In genomic region chr5:158538506-158539074, GRCh38 we compare ENCODE assay signal across 10 cellular contexts.
DNase-seq lines count a peak whose midpoint lies in the region; ATAC-seq and TF ChIP-seq lines count a peak whose summit lies in the region.
"Had no signal": no experiment of that assay in that cellular context is flagged by ENCODE, and none has a peak within 500 bp of the region (broad histone marks: within the 10 kb centered on the region; RNA-seq: fewer than 3 reads in every experiment).

No MANE protein-coding gene starts in this region.

- no peak overlapping the region for H3K23ac ChIP-seq in neuronal stem cell (ENCODE audit: low read depth, low read length, poor library complexity)

- H3F3A ChIP-seq in Loucy (ENCODE audit: low read depth), result no peaks in the 10 kb centered on the region

- H2BK15ac ChIP-seq in neuronal stem cell (ENCODE audit: low read length), result no peak overlapping the region

- H2BK5ac ChIP-seq in neuronal stem cell (ENCODE audit: low read length), result no peak overlapping the region

- H3K18ac ChIP-seq in neuronal stem cell (ENCODE audit: low read length), result no peak overlapping the region

- no peak overlapping the region for H2BK120ac ChIP-seq in neuronal stem cell (ENCODE audit: low read depth, low read length)

- peak overlapping the region; percentile 66 for H3K4me2 ChIP-seq in Loucy (ENCODE audit: low read depth, low read length, poor library complexity, severe bottlenecking)
- H3K4me2 ChIP-seq in neuronal stem cell (ENCODE audit: insufficient read depth, low read length, poor library complexity, severe bottlenecking), result no peak overlapping the region

- no peak overlapping the region for H2BK12ac ChIP-seq in neuronal stem cell (ENCODE audit: low read length)

- H3K79me2 ChIP-seq in Loucy (ENCODE audit: insufficient read depth, low read length), result no peaks in the 10 kb centered on the region

- H3K4ac ChIP-seq in neuronal stem cell (ENCODE audit: low read length), result no peak overlapping the region

- CTCF ChIA-PET in HEK293 (lab: Yijun Ruan, JAX), result no interaction called here

- POLR2A ChIA-PET in HEK293 (lab: Yijun Ruan, JAX), result no interaction called here

- H3K79me1 ChIP-seq in neuronal stem cell (ENCODE audit: low read depth, low read length), result no peaks in the 10 kb centered on the region

- H3K14ac ChIP-seq in neuronal stem cell (ENCODE audit: low read length), result no peak overlapping the region

- H3K36me3 ChIP-seq in HEK293 (ENCODE audit: control insufficient read depth in 2 of 2, insufficient read depth in 1 of 2, low read length in 2 of 2) (no peaks in the 10 kb centered on the region), Loucy (ENCODE audit: insufficient read depth, low read length) (no peaks in the 10 kb centered on the region), neuronal stem cell (replicated peaks in 1 of 2; ENCODE audit: control insufficient read depth in 2 of 2, insufficient read depth in 2 of 2, low read length in 2 of 2) (no peaks in the 10 kb centered on the region)

- H3K27ac ChIP-seq in HEK293 (ENCODE audit: extremely low read depth, low read depth, low read length), result no peak overlapping the region
- H3K27ac ChIP-seq in neuronal stem cell (replicated peaks; ENCODE audit: low read length), result no peak overlapping the region

- ATAC-seq in GM19035 (IDR thresholded peaks at IDR 0.05; ENCODE audit: unreplicated experiment), result peak; percentile 77
- ATAC-seq: natural killer cell treated with Interleukin-12 subunit alpha and Interleukin-12 subunit beta and Interleukin-15 and Interleukin-18, amount 100 ng/mL, for 72 hours had no signal

- no peak overlapping the region for H4K8ac ChIP-seq in neuronal stem cell (ENCODE audit: low read depth, low read length)

- H4K91ac ChIP-seq in neuronal stem cell (ENCODE audit: low read depth, low read length, poor library complexity), result no peak overlapping the region

- H3K9me3 ChIP-seq in HEK293 (ENCODE audit: control insufficient read depth, insufficient read depth, low read depth, low read length) (no peaks in the 10 kb centered on the region), Loucy (ENCODE audit: insufficient read depth, low read depth, low read length) (no peaks in the 10 kb centered on the region), neuronal stem cell (replicated peaks in 1 of 2; ENCODE audit: control insufficient read depth in 2 of 2, insufficient read depth in 1 of 2, low read depth in 1 of 2, low read length in 2 of 2) (no peaks in the 10 kb centered on the region)

- H3K27me3 ChIP-seq in Loucy (ENCODE audit: insufficient read depth, low read length, poor library complexity, severe bottlenecking) (no peaks in the 10 kb centered on the region), neuronal stem cell (ENCODE audit: control insufficient read depth in 3 of 3, insufficient read depth in 3 of 3, low read depth in 1 of 3, low read length in 3 of 3) (no peaks in the 10 kb centered on the region)

- H3K9me2 ChIP-seq in Loucy (replicated peaks; ENCODE audit: low read depth, low read length), result no peaks in the 10 kb centered on the region

- H2AFZ ChIP-seq in Loucy (ENCODE audit: low read length) (peak overlapping the region; percentile 25; the same call in 1 of the 2 replicates), neuronal stem cell (ENCODE audit: low read length) (peak overlapping the region; percentile 25)

- no CpG with 5 or more reads among the region's 7 CpGs for WGBS in neuronal stem cell (ENCODE audit: extremely low coverage in 2 of 2, insufficient read length in 2 of 2, insufficient replicate concordance in 1 of 2), 2 donors

- DNase-seq in neuronal stem cell (ENCODE audit: low spot score) (no peak), NCI-H774 (lab: John Stamatoyannopoulos, UW) (no peak), NCI-H82 treated with DMSO at 0.1 percent for 48 hours (lab: John Stamatoyannopoulos, UW; ENCODE audit: unreplicated experiment) (no peak)
- no peak for DNase-seq in stimulated activated CD4-positive, alpha-beta T cell treated with anti-CD3 and anti-CD28 coated beads, Interleukin-4, amount 100 ng/mL, for 4 hours
- DNase-seq: NCI-H146, SHP77 treated with DMSO at 0.1 percent for 48 hours had no signal

- peaks cover under 1% of the 10 kb centered on the region; the same call in 1 of the 2 replicates for H3K4me1 ChIP-seq in HEK293 (ENCODE audit: control insufficient read depth, insufficient read depth, low read length)
- peaks cover 35% of the 10 kb centered on the region for H3K4me1 ChIP-seq in Loucy (ENCODE audit: insufficient read depth, low read length, poor library complexity, severe bottlenecking)
- H3K4me1 ChIP-seq in neuronal stem cell (ENCODE audit: control insufficient read depth in 2 of 2, insufficient read depth in 1 of 2, low read depth in 1 of 2, low read length in 2 of 2), result peaks cover 0 to 8% of the 10 kb centered on the region in 2 donors

- H4K20me1 ChIP-seq in Loucy (ENCODE audit: insufficient read depth, low read length, poor library complexity, severe bottlenecking), result no peaks in the 10 kb centered on the region

- no peak overlapping the region for H3K4me3 ChIP-seq in HEK293 (ENCODE audit: low read depth, low read length)
- H3K4me3 ChIP-seq in Loucy (ENCODE audit: low read length, poor library complexity, severe bottlenecking), result peak overlapping the region; percentile 49
- H3K4me3 ChIP-seq in neuronal stem cell (ENCODE audit: low read length in 2 of 2), result no peak overlapping the region

- H3K9ac ChIP-seq in Loucy (ENCODE audit: low read depth, low read length, poor library complexity, severe bottlenecking) (peak overlapping the region; percentile 51), neuronal stem cell (ENCODE audit: low read depth, low read length, poor library complexity) (no peak overlapping the region)

- no peak overlapping the region for H2AK5ac ChIP-seq in neuronal stem cell (ENCODE audit: low read depth, low read length)

- TF ChIP-seq CTCF in HEK293 (tag by site-specific recombination; IDR thresholded peaks at IDR 0.05) (no peak), Loucy (conservative IDR thresholded peaks at IDR 0.05; ENCODE audit: low read length) (no peak)

TF ChIP-seq in HEK293, 187 proteins besides CTCF, POLR2A, EP300 and RAD21 (continues in another document):
- TF ChIP-seq SCRT1 (tag by site-specific recombination; IDR thresholded peaks at IDR 0.05; ENCODE audit: borderline replicate concordance) (no peak), ZNF610 (tag by site-specific recombination; IDR thresholded peaks at IDR 0.05; ENCODE audit: borderline replicate concordance) (no peak), ZNF146 (tag by site-specific recombination; IDR thresholded peaks at IDR 0.05) (no peak), ZNF10 (tag by site-specific recombination; IDR thresholded peaks at IDR 0.05) (no peak), HOXA7 (CRISPR knock-in tag; IDR thresholded peaks at IDR 0.05; ENCODE audit: borderline replicate concordance) (no peak), ZNF423 (tag by site-specific recombination; IDR thresholded peaks at IDR 0.05) (no peak), GLIS1 (tag by site-specific recombination; IDR thresholded peaks at IDR 0.05) (peak; percentile 65), ZNF623 (tag by site-specific recombination; IDR thresholded peaks at IDR 0.05) (no peak)
- TF ChIP-seq, protein P1, sequence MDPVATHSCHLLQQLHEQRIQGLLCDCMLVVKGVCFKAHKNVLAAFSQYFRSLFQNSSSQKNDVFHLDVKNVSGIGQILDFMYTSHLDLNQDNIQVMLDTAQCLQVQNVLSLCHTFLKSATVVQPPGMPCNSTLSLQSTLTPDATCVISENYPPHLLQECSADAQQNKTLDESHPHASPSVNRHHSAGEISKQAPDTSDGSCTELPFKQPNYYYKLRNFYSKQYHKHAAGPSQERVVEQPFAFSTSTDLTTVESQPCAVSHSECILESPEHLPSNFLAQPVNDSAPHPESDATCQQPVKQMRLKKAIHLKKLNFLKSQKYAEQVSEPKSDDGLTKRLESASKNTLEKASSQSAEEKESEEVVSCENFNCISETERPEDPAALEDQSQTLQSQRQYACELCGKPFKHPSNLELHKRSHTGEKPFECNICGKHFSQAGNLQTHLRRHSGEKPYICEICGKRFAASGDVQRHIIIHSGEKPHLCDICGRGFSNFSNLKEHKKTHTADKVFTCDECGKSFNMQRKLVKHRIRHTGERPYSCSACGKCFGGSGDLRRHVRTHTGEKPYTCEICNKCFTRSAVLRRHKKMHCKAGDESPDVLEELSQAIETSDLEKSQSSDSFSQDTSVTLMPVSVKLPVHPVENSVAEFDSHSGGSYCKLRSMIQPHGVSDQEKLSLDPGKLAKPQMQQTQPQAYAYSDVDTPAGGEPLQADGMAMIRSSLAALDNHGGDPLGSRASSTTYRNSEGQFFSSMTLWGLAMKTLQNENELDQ (tag by site-specific recombination; IDR thresholded peaks at IDR 0.05; ENCODE audit: low read depth), result no peak
